22 cellular contexts compared by ENCODE assay signal in genomic region chr2:234546770-234547169, GRCh38.
"Had no signal": no experiment of that assay in that cellular context is flagged by ENCODE, and none has a peak within 500 bp of the region (broad histone marks: within the 10 kb centered on the region; RNA-seq: fewer than 3 reads in every experiment).

No MANE protein-coding gene starts in this region.

- DNase-seq: cortex of kidney; effector memory CD8-positive, alpha-beta T cell; hypothalamus; kidney; natural killer cell; stimulated activated CD4-positive, alpha-beta T cell treated with anti-CD3 and anti-CD28 coated beads, Interleukin-12 subunit alpha, Interleukin-12 subunit beta, amount 100 ng/mL, for 4 hours; stimulated activated CD4-positive, alpha-beta T cell treated with anti-CD3 and anti-CD28 coated beads, Interleukin-1b, Interleukin-23, amount 100 ng/mL, for 48 hours; stimulated activated CD4-positive, alpha-beta T cell treated with anti-CD3 and anti-CD28 coated beads, Interleukin-4, amount 100 ng/mL, for 1 hour; stimulated activated CD8-positive, alpha-beta memory T cell treated with anti-CD3 and anti-CD28 coated beads, Interleukin-4, amount 100 ng/mL, for 48 hours; stimulated activated naive CD4-positive, alpha-beta T cell treated with Interleukin-2 at 50 U/mL for 16 hours; stomach; thyroid gland; trophoblast cell had no signal

- H3K36me3 Mint-ChIP-seq: memory B cell, natural killer cell had no signal

- H3K4me2 ChIP-seq: smooth muscle cell had no signal

- H3K9me3 ChIP-seq: stomach, thyroid gland, vagina had no signal

- H3K79me2 ChIP-seq: parathyroid adenoma had no signal

- H3K27ac Mint-ChIP-seq: memory B cell, natural killer cell, progenitor cell of endocrine pancreas had no signal

- FAIRE-seq: frontal cortex, kidney had no signal

- H2AFZ ChIP-seq: parathyroid adenoma had no signal

- H3K36me3 ChIP-seq: stomach, thyroid gland, vagina had no signal

- H3K9me3 Mint-ChIP-seq: effector memory CD8-positive, alpha-beta T cell; memory B cell; natural killer cell had no signal

- H3K27ac ChIP-seq: parathyroid adenoma, stomach, thyroid gland, vagina had no signal

- H3K9ac ChIP-seq: parathyroid adenoma had no signal

- ATAC-seq: effector memory CD8-positive, alpha-beta T cell; left lobe of liver; natural killer cell; sciatic nerve had no signal

- H3K4me1 ChIP-seq: parathyroid adenoma had no signal

- H3K4me3 ChIP-seq: lung, smooth muscle cell, stomach, thyroid gland, vagina had no signal

- H3K27me3 ChIP-seq: thyroid gland, vagina had no signal

- H3K4me3 Mint-ChIP-seq: effector memory CD8-positive, alpha-beta T cell; memory B cell; natural killer cell had no signal
